10 cellular contexts compared by ENCODE assay signal in genomic region chr14:100904307-100905019, GRCh38. TPM values are rescaled to one million over a fixed set of nuclear protein-coding genes. Genes with fewer than 3 reads are reported as not detected.
DNase-seq lines count a peak whose midpoint lies in the region; ATAC-seq and TF ChIP-seq lines count a peak whose summit lies in the region.
"Had no signal": no experiment of that assay in that cellular context is flagged by ENCODE, and none has a peak within 500 bp of the region (broad histone marks: within the 10 kb centered on the region; RNA-seq: fewer than 3 reads in every experiment).

No MANE protein-coding gene starts in this region.

- dilution Hi-C loops in IMR-90 (cut with HindIII; ENCODE audit: low sequenced_read_pairs, unreplicated experiment), result no loop called here

- peaks cover 48% of the 10 kb centered on the region for H3K4me1 Mint-ChIP-seq in mesothelial cell of epicardium

- peaks cover 45% of the 10 kb centered on the region for H4K20me1 ChIP-seq in IMR-90 (ENCODE audit: insufficient read depth, low read length)

- in situ Hi-C loops in IMR-90 (cut with MboI; ENCODE audit: low sequenced_read_pairs), result no loop called here

- no peaks in the 10 kb centered on the region for H3K9me1 ChIP-seq in IMR-90 (ENCODE audit: insufficient read depth, low read length)

- H3K4me3 ChIP-seq in IMR-90 (ENCODE audit: insufficient read depth, low read depth, low read length) (no peak overlapping the region), dorsolateral prefrontal cortex (peak overlapping the region in 35 of 59 donors; percentile 3 to 51 (median 29)), tibial nerve (no peak overlapping the region)

- H2BK20ac ChIP-seq in IMR-90 (ENCODE audit: low read depth, low read length), result no peak overlapping the region

- intact Hi-C loops in IMR-90 (cut with micrococcal nuclease), result loop anchor here (5.0 kb wide), 1 partner anchor 517 kb away; no protein-coding TSS in a partner anchor
- intact Hi-C loops in dorsolateral prefrontal cortex (cut with DNase I), result loop anchor here in 1 of 2 donors (10.0 kb wide), 1 partner anchor 490 kb away; no protein-coding TSS in a partner anchor

- H3K36me3 ChIP-seq in IMR-90 (ENCODE audit: control insufficient read depth, insufficient read depth, low read length), result peaks cover 57% of the 10 kb centered on the region
- peaks cover 0 to 3% (median 0%) of the 10 kb centered on the region in 3 donors for H3K36me3 ChIP-seq in tibial nerve

- no peak overlapping the region for H4K91ac ChIP-seq in IMR-90 (ENCODE audit: insufficient read depth, low read depth, low read length)

- no peak overlapping the region for H2BK120ac ChIP-seq in IMR-90 (ENCODE audit: low read depth, low read length)

- no peak overlapping the region for H3K4ac ChIP-seq in IMR-90 (ENCODE audit: low read depth, low read length)

- TF ChIP-seq EP300 in tibial nerve (IDR thresholded peaks at IDR 0.05), result no peak

- 37% methylated on average over 2 of the region's 43 CpGs; no CpG with 5 or more reads in 1 of the 2 experiments for WGBS in IMR-90 (ENCODE audit: extremely low coverage in 2 of 2, insufficient read length in 1 of 2), 2 experiments
- WGBS in tibial nerve, 2 donors, result 26 to 45% methylated on average over 37 to 40 of the region's 43 CpGs

- H3K36me3 Mint-ChIP-seq in mesothelial cell of epicardium, result no peaks in the 10 kb centered on the region

- peak overlapping the region; percentile 70 for H3K4me3 Mint-ChIP-seq in mesothelial cell of epicardium
- H3K4me3 Mint-ChIP-seq: activated CD8-positive, alpha-beta T cell treated with anti-CD3 and anti-CD28 coated beads for 36 hours had no signal

- H4K5ac ChIP-seq in IMR-90 (ENCODE audit: low read depth, low read length), result no peak overlapping the region

- H3K4me2 ChIP-seq in IMR-90 (ENCODE audit: low read depth, low read length), result no peak overlapping the region; the same call in 1 of the 2 replicates

- H3K14ac ChIP-seq in IMR-90 (replicated peaks; ENCODE audit: low read depth, low read length), result no peak overlapping the region

- H2AK5ac ChIP-seq in IMR-90 (ENCODE audit: low read depth, low read length), result no peak overlapping the region

- no peaks in the 10 kb centered on the region for H3K9me3 Mint-ChIP-seq in mesothelial cell of epicardium
- H3K9me3 Mint-ChIP-seq: activated CD8-positive, alpha-beta T cell treated with anti-CD3 and anti-CD28 coated beads for 36 hours had no signal

- H3K18ac ChIP-seq in IMR-90 (ENCODE audit: low read depth, low read length), result no peak overlapping the region

- no peak overlapping the region for H3K9ac ChIP-seq in IMR-90 (ENCODE audit: low read depth, low read length)

- no peak overlapping the region for H2BK5ac ChIP-seq in IMR-90 (ENCODE audit: low read depth, low read length, poor library complexity, severe bottlenecking)

- ATAC-seq in IMR-90 (ENCODE audit: low read depth) (peak; percentile 5; the same call in 1 of the 2 replicates), GM18867 (IDR thresholded peaks at IDR 0.05; ENCODE audit: unreplicated experiment) (no peak), HG02763 (IDR thresholded peaks at IDR 0.05; ENCODE audit: unreplicated experiment) (no peak)
- ATAC-seq: activated CD8-positive, alpha-beta T cell treated with anti-CD3 and anti-CD28 coated beads for 36 hours had no signal

- H3K79me1 ChIP-seq in IMR-90 (ENCODE audit: low read depth in 1 of 2, low read length in 2 of 2), result peaks cover 5 to 26% of the 10 kb centered on the region in 2 experiments; a peak in 3 of 4 replicates

- CTCF ChIA-PET in IMR-90 (lab: Yijun Ruan, JAX), result no interaction called here

- no peak overlapping the region for H3K27ac ChIP-seq in IMR-90 (ENCODE audit: insufficient read depth, low read length)
- peak overlapping the region in 3 of 59 donors; percentile 1 to 20 (median 11) for H3K27ac ChIP-seq in dorsolateral prefrontal cortex
- no peak overlapping the region for H3K27ac ChIP-seq in tibial nerve

- no peak overlapping the region for H3K23ac ChIP-seq in IMR-90 (ENCODE audit: low read depth, low read length)

- H2AK9ac ChIP-seq in IMR-90 (replicated peaks; ENCODE audit: low read depth, low read length, poor library complexity), result peak overlapping the region; percentile 15

- peak; percentile 49 for DNase-seq in DMS79 treated with DMSO at 0.1 percent for 48 hours (lab: John Stamatoyannopoulos, UW)
- no peak for DNase-seq in IMR-90
- no peak for DNase-seq in dorsolateral prefrontal cortex
- peak in 1 of 2 experiments; percentile 73 for DNase-seq in mesothelial cell of epicardium (ENCODE audit: low spot score in 2 of 2, unreplicated experiment in 2 of 2)
- DNase-seq in NCI-H2081 (lab: John Stamatoyannopoulos, UW), result no peak
- DNase-seq in tibial nerve (ENCODE audit: low spot score in 2 of 2), result no peak
- DNase-seq: activated CD8-positive, alpha-beta T cell treated with anti-CD3 and anti-CD28 coated beads for 36 hours had no signal

- H3K27me3 Mint-ChIP-seq in mesothelial cell of epicardium (ENCODE audit: low read depth), result peaks cover 85% of the 10 kb centered on the region

- no peak overlapping the region for H2AFZ ChIP-seq in IMR-90 (replicated peaks; ENCODE audit: low read length, poor library complexity)

- H3K27me3 ChIP-seq in IMR-90 (ENCODE audit: control insufficient read depth, insufficient read depth, low read length) (peaks cover 13% of the 10 kb centered on the region; the same call in 1 of the 2 replicates), dorsolateral prefrontal cortex (peaks cover 0 to 87% (median 32%) of the 10 kb centered on the region in 45 donors), tibial nerve (peaks cover 0 to 55% of the 10 kb centered on the region in 2 donors)

- TF ChIP-seq CTCF in IMR-90 (conservative IDR thresholded peaks at IDR 0.05; ENCODE audit: low read depth, low read length) (peak; percentile 37), dorsolateral prefrontal cortex (IDR thresholded peaks at IDR 0.05 in 54 of 56, conservative IDR thresholded peaks at IDR 0.05 in 2 of 56; ENCODE audit: low read depth in 1 of 56, partially characterized antibody in 56 of 56) (peak in 7 of 56 donors; percentile 9 to 29 (median 17)), mesothelial cell of epicardium (IDR thresholded peaks at IDR 0.05; ENCODE audit: unreplicated experiment) (peak; percentile 53), tibial nerve (IDR thresholded peaks at IDR 0.05) (no peak)

- peak; percentile 37 for TF ChIP-seq RAD21 in IMR-90 (IDR thresholded peaks at IDR 0.05; ENCODE audit: low read length)

- no peak for TF ChIP-seq POLR2A in IMR-90 (IDR thresholded peaks at IDR 0.05; ENCODE audit: low read depth, low read length)
- TF ChIP-seq POLR2A in tibial nerve (IDR thresholded peaks at IDR 0.05), result no peak

- H3K56ac ChIP-seq in IMR-90 (ENCODE audit: extremely low read depth, insufficient read depth, low read length), result no peak overlapping the region

- no TSS peak for BruUV-seq in IMR-90 (replicated peaks; lab: Mats Ljungman, UMichigan)

- H2BK15ac ChIP-seq in IMR-90 (ENCODE audit: low read depth, low read length), result no peak overlapping the region

- POLR2A ChIA-PET in IMR-90 (lab: Charles Lee; ENCODE audit: unreplicated experiment), result no interaction called here

- H3K4me1 ChIP-seq in IMR-90 (ENCODE audit: control insufficient read depth, insufficient read depth, low read length) (peaks cover 2% of the 10 kb centered on the region; the same call in 1 of the 2 replicates), tibial nerve (peaks cover 0 to 26% (median 9%) of the 10 kb centered on the region in 4 donors)

- no peaks in the 10 kb centered on the region for H3K9me3 ChIP-seq in IMR-90 (ENCODE audit: control insufficient read depth, insufficient read depth, low read length)
- H3K9me3 ChIP-seq in tibial nerve, result peaks cover 0 to 7% (median 0%) of the 10 kb centered on the region in 4 donors

- H4K8ac ChIP-seq in IMR-90 (ENCODE audit: low read depth in 2 of 2, low read length in 2 of 2), result no peak overlapping the region

- H3K27ac Mint-ChIP-seq in mesothelial cell of epicardium, result peak overlapping the region; percentile 82
- H3K27ac Mint-ChIP-seq: activated CD8-positive, alpha-beta T cell treated with anti-CD3 and anti-CD28 coated beads for 36 hours had no signal

TF ChIP-seq in IMR-90, 13 proteins besides CTCF, POLR2A, EP300 and RAD21:
- peak; percentile 17; the same call in 1 of the 2 replicates for TF ChIP-seq SMC3 (IDR thresholded peaks at IDR 0.05; ENCODE audit: low read depth, low read length)
- TF ChIP-seq ELK1 (IDR thresholded peaks at IDR 0.05; ENCODE audit: borderline replicate concordance, low read depth, low read length), result no peak
TF ChIP-seq in IMR-90: peak in this region for 1.

RNA-seq across cellular contexts. Expression of gene RTL1, which starts 0.9 kb away (rescaled TPM):
- total RNA-seq in IMR-90 (2012; rRNA removed) (not detected in 2 replicates), dorsolateral prefrontal cortex (under 1 TPM in 83 of 120 experiments, not detected in 37; 0.08 to 0.47 (median 0.18) TPM), mesothelial cell of epicardium (8.8 to 9.4 TPM (median 9.3 TPM) in 3 replicates), tibial nerve (not detected)
- polyA plus RNA-seq in IMR-90 (2012; rRNA removed), result not detected in 2 replicates
- not detected in 2 replicates for polyA plus RNA-seq in IMR-90 (2012; cell fraction: cytosol; rRNA removed)
- not detected in 2 replicates for polyA plus RNA-seq in IMR-90 (2012; cell fraction: nucleus; rRNA removed; ENCODE audit: low replicate concordance)
- total RNA-seq: activated CD8-positive, alpha-beta T cell treated with anti-CD3 and anti-CD28 coated beads for 36 hours; lung microvascular endothelial cell had no signal

Comparison
In these comparisons a context has a peak if more than half of its experiments do, and no peak if none do; other contexts are left out.
1. H3K4me3 ChIP-seq: peak in dorsolateral prefrontal cortex (35 of 59); none in IMR-90 (single experiment) and tibial nerve (0 of 4).
2. CTCF ChIP-seq: peak in IMR-90 (single experiment) and mesothelial cell of epicardium (single experiment); none in tibial nerve (0 of 5).